In the genomic region with DNA sequence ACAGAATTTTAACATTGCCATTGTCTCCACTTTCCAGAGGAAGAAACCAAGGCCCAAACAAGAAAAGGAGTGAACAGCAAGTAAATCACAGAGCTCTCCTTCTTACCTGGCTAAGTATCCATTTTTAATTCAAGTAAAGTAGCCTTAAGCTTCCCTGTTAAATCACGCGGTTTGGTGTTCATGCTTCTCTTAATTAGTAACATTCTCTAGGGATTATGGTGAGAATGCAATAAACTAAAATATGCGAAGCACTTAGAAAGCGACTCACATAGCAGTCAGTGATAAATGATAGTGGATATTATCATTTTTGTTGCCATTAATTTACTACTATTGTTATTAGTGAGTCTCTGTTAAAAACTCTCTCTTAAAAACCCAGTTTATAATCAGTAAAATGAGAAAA, we compare ENCODE assay signal across 19 cellular contexts.
A peak's percentile ranks its signal among the peaks of the same experiment; 100 is the strongest.
DNase-seq lines count a peak whose midpoint lies in the region; ATAC-seq, FAIRE-seq and TF ChIP-seq lines count a peak whose summit lies in the region.
"Had no signal": no experiment of that assay in that cellular context is flagged by ENCODE, and none has a peak within 500 bp of the region (broad histone marks: within the 10 kb centered on the region; RNA-seq: fewer than 3 reads in every experiment).

No MANE protein-coding gene starts in this region.

- POLR2A ChIA-PET in HepG2 (lab: Yijun Ruan, JAX), result no interaction called here

- no peak overlapping the region for H3K4me2 ChIP-seq in HepG2 (ENCODE audit: low read depth, low read length)
- H3K4me2 ChIP-seq: BLaER1 treated with 17β-estradiol and CSF1 and Interleukin-3, amounts not matched to agents 10 nM and 100 nM had no signal

- WGBS in HepG2 (ENCODE audit: low lambda C conversion rate), result 7% methylated on average over 4 of the region's 4 CpGs

- no peaks in the 10 kb centered on the region for H3K4me1 ChIP-seq in HepG2 (ENCODE audit: insufficient read depth, low read length)

- H3K79me2 ChIP-seq in HepG2 (ENCODE audit: insufficient read depth, low read length), result no peaks in the 10 kb centered on the region

- CTCF ChIA-PET in HepG2 (lab: Yijun Ruan, JAX; ENCODE audit: low intra/inter-chr PET ratio, low total read pairs), result no interaction called here

- no peak overlapping the region for H3K9ac ChIP-seq in HepG2 (ENCODE audit: insufficient read depth, low read depth, low read length)
- H3K9ac ChIP-seq: BLaER1 treated with 17β-estradiol and CSF1 and Interleukin-3, amounts not matched to agents 10 nM and 100 nM had no signal

- no peak for ATAC-seq in HepG2
- ATAC-seq: CD8-positive, alpha-beta T cell had no signal

- no peak overlapping the region for H3K4me3 ChIP-seq in HepG2 (replicated peaks in 1 of 3; ENCODE audit: insufficient read depth in 1 of 3, low read depth in 2 of 3, low read length in 3 of 3)
- H3K4me3 ChIP-seq: BLaER1 treated with 17β-estradiol and CSF1 and Interleukin-3, amounts not matched to agents 10 nM and 100 nM; HAP-1 had no signal

- BruUV-seq in HepG2 (replicated peaks; lab: Mats Ljungman, UMichigan), result no TSS peak

- no peak for TF ChIP-seq POLR2A in HepG2 (IDR thresholded peaks at IDR 0.05; ENCODE audit: insufficient read depth in 1 of 2, low read depth in 2 of 2, low read length in 2 of 2)

- H3K27ac ChIP-seq in HepG2 (ENCODE audit: extremely low read length, insufficient read depth, low read length), result no peak overlapping the region
- H3K27ac ChIP-seq: BLaER1 treated with 17β-estradiol and CSF1 and Interleukin-3, amounts not matched to agents 10 nM and 100 nM had no signal

- H2AFZ ChIP-seq in HepG2 (ENCODE audit: low read length), result no peak overlapping the region

- intact Hi-C loops in HepG2 (cut with micrococcal nuclease; ENCODE audit: unreplicated experiment), result no loop called here

- H3K27me3 ChIP-seq in HepG2 (ENCODE audit: control insufficient read depth in 1 of 2, insufficient read depth in 2 of 2, low read length in 2 of 2), result no peaks in the 10 kb centered on the region
- H3K27me3 ChIP-seq: BLaER1 treated with 17β-estradiol and CSF1 and Interleukin-3, amounts not matched to agents 10 nM and 100 nM had no signal

- H4K20me1 ChIP-seq in HepG2 (ENCODE audit: insufficient read depth, low read length), result no peaks in the 10 kb centered on the region
- H4K20me1 ChIP-seq: BLaER1 treated with 17β-estradiol and CSF1 and Interleukin-3, amounts not matched to agents 10 nM and 100 nM had no signal

- DNase-seq in NCI-H82 (lab: John Stamatoyannopoulos, UW) (peak; percentile 41), cerebellar cortex (ENCODE audit: low spot score) (peak; percentile 86), NCI-H187 (lab: John Stamatoyannopoulos, UW) (no peak), HepG2 (ENCODE audit: low spot score) (no peak), glomerular visceral epithelial cell (ENCODE audit: extremely low spot score) (no peak)
- DNase-seq in activated CD4-positive, alpha-beta T cell treated with anti-CD3 and anti-CD28 coated beads for 1 hour, result no peak
- DNase-seq: Calu3; CD8-positive, alpha-beta T cell; DMS 273 treated with DMSO at 0.1 percent for 48 hours; DMS53; DND-41; EL; GDM1 had no signal

- peaks cover 76% of the 10 kb centered on the region for H3K9me3 ChIP-seq in HepG2 (ENCODE audit: low read length)
- H3K9me3 ChIP-seq: BLaER1 treated with 17β-estradiol and CSF1 and Interleukin-3, amounts not matched to agents 10 nM and 100 nM; HAP-1 had no signal

- in situ Hi-C loops in HepG2 (cut with HindIII; ENCODE audit: extremely low pct_ligation_motif_present, low pct_unique_long_range_greater_than_20kb), result no loop called here

- TF ChIP-seq RAD21 in HepG2 (CRISPR knock-in tag; IDR thresholded peaks at IDR 0.05), result no peak

- no peaks in the 10 kb centered on the region for H3K36me3 ChIP-seq in HepG2 (replicated peaks in 1 of 2; ENCODE audit: control insufficient read depth in 1 of 2, insufficient read depth in 2 of 2, low read length in 2 of 2)
- H3K36me3 ChIP-seq: BLaER1 treated with 17β-estradiol and CSF1 and Interleukin-3, amounts not matched to agents 10 nM and 100 nM; HAP-1 had no signal

- FAIRE-seq in G401.6 (lab: Jason Lieb, UNC) (peak; percentile 99), HepG2 (lab: Jason Lieb, UNC) (no peak)
- FAIRE-seq: GM12892, GM18507, H1 had no signal

- TF ChIP-seq EP300 in HepG2 (IDR thresholded peaks at IDR 0.05; ENCODE audit: low read depth in 2 of 2, low read length in 2 of 2) (no peak), HepG2 (CRISPR knock-in tag; IDR thresholded peaks at IDR 0.05; ENCODE audit: borderline replicate concordance) (no peak)

- no peak for TF ChIP-seq CTCF in HepG2 (CRISPR knock-in tag; IDR thresholded peaks at IDR 0.05)

TF ChIP-seq in HepG2, 621 proteins besides CTCF, POLR2A, EP300 and RAD21:
- no peak for TF ChIP-seq MED8 (CRISPR knock-in tag; IDR thresholded peaks at IDR 0.05; ENCODE audit: insufficient replicate concordance)
- no peak for TF ChIP-seq SRSF9 (IDR thresholded peaks at IDR 0.05; ENCODE audit: borderline replicate concordance, insufficient read depth, low read depth, low read length, poor library complexity, severe bottlenecking)
- TF ChIP-seq, protein P1, sequence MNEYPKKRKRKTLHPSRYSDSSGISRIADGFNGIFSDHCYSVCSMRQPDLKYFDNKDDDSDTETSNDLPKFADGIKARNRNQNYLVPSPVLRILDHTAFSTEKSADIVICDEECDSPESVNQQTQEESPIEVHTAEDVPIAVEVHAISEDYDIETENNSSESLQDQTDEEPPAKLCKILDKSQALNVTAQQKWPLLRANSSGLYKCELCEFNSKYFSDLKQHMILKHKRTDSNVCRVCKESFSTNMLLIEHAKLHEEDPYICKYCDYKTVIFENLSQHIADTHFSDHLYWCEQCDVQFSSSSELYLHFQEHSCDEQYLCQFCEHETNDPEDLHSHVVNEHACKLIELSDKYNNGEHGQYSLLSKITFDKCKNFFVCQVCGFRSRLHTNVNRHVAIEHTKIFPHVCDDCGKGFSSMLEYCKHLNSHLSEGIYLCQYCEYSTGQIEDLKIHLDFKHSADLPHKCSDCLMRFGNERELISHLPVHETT (CRISPR knock-in tag; conservative IDR thresholded peaks at IDR 0.05), result no peak
- no peak for TF ChIP-seq ZNF83 (CRISPR knock-in tag; IDR thresholded peaks at IDR 0.05; ENCODE audit: borderline replicate concordance)
- TF ChIP-seq GATAD2A (CRISPR knock-in tag; IDR thresholded peaks at IDR 0.05), result no peak
- TF ChIP-seq PAWR (CRISPR knock-in tag; IDR thresholded peaks at IDR 0.05; ENCODE audit: borderline replicate concordance), result no peak
- no peak for TF ChIP-seq NFRKB (IDR thresholded peaks at IDR 0.05)
- no peak for TF ChIP-seq HHEX (CRISPR knock-in tag; IDR thresholded peaks at IDR 0.05)
- no peak for TF ChIP-seq ZNF12 (CRISPR knock-in tag; IDR thresholded peaks at IDR 0.05)
- no peak for TF ChIP-seq ZNF432 (CRISPR knock-in tag; IDR thresholded peaks at IDR 0.05; ENCODE audit: borderline replicate concordance)
- TF ChIP-seq, protein P2, sequence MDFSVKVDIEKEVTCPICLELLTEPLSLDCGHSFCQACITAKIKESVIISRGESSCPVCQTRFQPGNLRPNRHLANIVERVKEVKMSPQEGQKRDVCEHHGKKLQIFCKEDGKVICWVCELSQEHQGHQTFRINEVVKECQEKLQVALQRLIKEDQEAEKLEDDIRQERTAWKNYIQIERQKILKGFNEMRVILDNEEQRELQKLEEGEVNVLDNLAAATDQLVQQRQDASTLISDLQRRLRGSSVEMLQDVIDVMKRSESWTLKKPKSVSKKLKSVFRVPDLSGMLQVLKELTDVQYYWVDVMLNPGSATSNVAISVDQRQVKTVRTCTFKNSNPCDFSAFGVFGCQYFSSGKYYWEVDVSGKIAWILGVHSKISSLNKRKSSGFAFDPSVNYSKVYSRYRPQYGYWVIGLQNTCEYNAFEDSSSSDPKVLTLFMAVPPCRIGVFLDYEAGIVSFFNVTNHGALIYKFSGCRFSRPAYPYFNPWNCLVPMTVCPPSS (IDR thresholded peaks at IDR 0.05), result no peak
- TF ChIP-seq, protein P3, sequence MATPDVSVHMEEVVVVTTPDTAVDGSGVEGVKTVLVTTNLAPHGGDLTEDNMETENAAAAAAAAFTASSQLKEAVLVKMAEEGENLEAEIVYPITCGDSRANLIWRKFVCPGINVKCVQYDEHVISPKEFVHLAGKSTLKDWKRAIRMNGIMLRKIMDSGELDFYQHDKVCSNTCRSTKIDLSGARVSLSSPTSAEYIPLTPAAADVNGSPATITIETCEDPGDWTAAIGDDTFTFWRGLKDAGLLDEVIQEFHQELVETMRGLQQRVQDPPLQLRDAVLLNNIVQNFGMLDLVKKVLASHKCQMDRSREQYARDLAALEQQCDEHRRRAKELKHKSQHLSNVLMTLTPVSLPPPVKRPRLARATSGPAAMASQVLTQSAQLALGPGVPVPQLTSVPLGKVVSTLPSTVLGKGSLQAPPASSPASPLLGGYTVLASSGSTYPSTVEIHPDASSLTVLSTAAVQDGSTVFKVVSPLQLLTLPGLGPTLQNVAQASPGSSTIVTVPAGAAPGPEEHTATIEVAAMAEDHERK (CRISPR knock-in tag; IDR thresholded peaks at IDR 0.05; ENCODE audit: low read depth), result no peak
- no peak for TF ChIP-seq SCMH1 (CRISPR knock-in tag; IDR thresholded peaks at IDR 0.05; ENCODE audit: borderline replicate concordance)
- TF ChIP-seq KLF13 (CRISPR knock-in tag; IDR thresholded peaks at IDR 0.05), result no peak
- no peak for TF ChIP-seq ZNF674 (CRISPR knock-in tag; IDR thresholded peaks at IDR 0.05; ENCODE audit: low read depth)
- TF ChIP-seq, protein P4, sequence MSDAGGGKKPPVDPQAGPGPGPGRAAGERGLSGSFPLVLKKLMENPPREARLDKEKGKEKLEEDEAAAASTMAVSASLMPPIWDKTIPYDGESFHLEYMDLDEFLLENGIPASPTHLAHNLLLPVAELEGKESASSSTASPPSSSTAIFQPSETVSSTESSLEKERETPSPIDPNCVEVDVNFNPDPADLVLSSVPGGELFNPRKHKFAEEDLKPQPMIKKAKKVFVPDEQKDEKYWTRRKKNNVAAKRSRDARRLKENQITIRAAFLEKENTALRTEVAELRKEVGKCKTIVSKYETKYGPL (CRISPR knock-in tag; IDR thresholded peaks at IDR 0.05), result no peak
- TF ChIP-seq ZNF570 (CRISPR knock-in tag; IDR thresholded peaks at IDR 0.05; ENCODE audit: borderline replicate concordance), result no peak
- TF ChIP-seq PAX8 (CRISPR knock-in tag; IDR thresholded peaks at IDR 0.05; ENCODE audit: borderline replicate concordance), result no peak
- TF ChIP-seq MTF1 (CRISPR knock-in tag; IDR thresholded peaks at IDR 0.05), result no peak
- TF ChIP-seq, protein P5, sequence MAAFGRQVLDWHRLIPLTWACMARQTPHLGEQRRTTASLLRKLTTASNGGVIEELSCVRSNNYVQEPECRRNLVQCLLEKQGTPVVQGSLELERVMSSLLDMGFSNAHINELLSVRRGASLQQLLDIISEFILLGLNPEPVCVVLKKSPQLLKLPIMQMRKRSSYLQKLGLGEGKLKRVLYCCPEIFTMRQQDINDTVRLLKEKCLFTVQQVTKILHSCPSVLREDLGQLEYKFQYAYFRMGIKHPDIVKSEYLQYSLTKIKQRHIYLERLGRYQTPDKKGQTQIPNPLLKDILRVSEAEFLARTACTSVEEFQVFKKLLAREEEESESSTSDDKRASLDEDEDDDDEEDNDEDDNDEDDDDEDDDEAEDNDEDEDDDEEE (CRISPR knock-in tag; IDR thresholded peaks at IDR 0.05), result no peak

Comparison
In these comparisons a context has a peak if more than half of its experiments do, and no peak if none do; other contexts are left out.
1. DNase-seq: peak in NCI-H82 (single experiment) and cerebellar cortex (single experiment); none in NCI-H187 (0 of 2), HepG2 (single experiment), glomerular visceral epithelial cell (single experiment) and activated CD4-positive, alpha-beta T cell treated with anti-CD3 and anti-CD28 coated beads for 1 hour (single experiment).